8 cellular contexts compared by ENCODE assay signal in genomic region chr20:46363874-46364669, GRCh38. TPM values are rescaled to one million over a fixed set of nuclear protein-coding genes. Genes with fewer than 3 reads are reported as not detected.
A peak's percentile ranks its signal among the peaks of the same experiment; 100 is the strongest.
DNase-seq lines count a peak whose midpoint lies in the region; ATAC-seq and TF ChIP-seq lines count a peak whose summit lies in the region.

No MANE protein-coding gene starts in this region.

- peak; percentile 80 for DNase-seq in COR-L47 (lab: John Stamatoyannopoulos, UW)
- DNase-seq in activated T-cell treated with anti-CD3 and anti-CD28 coated beads, Interleukin-2, amount 50 U/mL, for 48 hours = peak; percentile 87 to 90
- DNase-seq in stimulated activated CD8-positive, alpha-beta memory T cell treated with anti-CD3 and anti-CD28 coated beads, Interleukin-4, amount 100 ng/mL, for 48 hours = peak; percentile 91

- ATAC-seq in GM21381 (IDR thresholded peaks at IDR 0.05; ENCODE audit: unreplicated experiment) (peak; percentile 73), esophagus mucosa (peak; percentile 88)

- peaks cover 50% of the 10 kb centered on the region for H3K36me3 ChIP-seq in HUES64 (ENCODE audit: insufficient read depth, low read length)
- H3K36me3 ChIP-seq in muscle layer of colon (ENCODE audit: insufficient read depth, low read length) = peaks cover 34% of the 10 kb centered on the region

- H3K27me3 ChIP-seq in HUES64 (ENCODE audit: insufficient read depth, low read length) = no peaks in the 10 kb centered on the region
- no peaks in the 10 kb centered on the region for H3K27me3 ChIP-seq in muscle layer of colon (ENCODE audit: control insufficient read depth in 1 of 2, insufficient read depth in 2 of 2, low read length in 2 of 2)

- H3K4me3 ChIP-seq in HUES64 (ENCODE audit: low read length) (peak overlapping the region; percentile 96), muscle layer of colon (ENCODE audit: low read depth in 1 of 2, low read length in 2 of 2) (peak overlapping the region; percentile 62 to 90)

- H3K9me3 ChIP-seq in HUES64 (ENCODE audit: insufficient read depth, low read depth, low read length) = no peaks in the 10 kb centered on the region
- H3K9me3 ChIP-seq in muscle layer of colon (ENCODE audit: low read length) = no peaks in the 10 kb centered on the region

- H3K27ac ChIP-seq in HUES64 (ENCODE audit: low read depth, low read length) (peak overlapping the region; percentile 99), muscle layer of colon (ENCODE audit: low read depth, low read length) (peak overlapping the region; percentile 97)

- peak overlapping the region; percentile 97 for H3K9ac ChIP-seq in HUES64 (ENCODE audit: low read depth, low read length)
- H3K9ac ChIP-seq in muscle layer of colon (ENCODE audit: low read length) = peak overlapping the region; percentile 31

- WGBS in HUES64 = under 1% methylated on average over 64 of the region's 64 CpGs

- no peaks in the 10 kb centered on the region; the same call in 1 of the 2 replicates for H3K4me1 ChIP-seq in HUES64 (ENCODE audit: insufficient read depth, low read length)
- H3K4me1 ChIP-seq in muscle layer of colon (ENCODE audit: insufficient read depth, low read length) = peaks cover 37% of the 10 kb centered on the region

TF ChIP-seq in PFSK-1, 5 proteins besides CTCF, POLR2A, EP300 and RAD21:
- peak; percentile 69; the same call in 1 of the 2 replicates for TF ChIP-seq SIN3A (IDR thresholded peaks at IDR 0.05; ENCODE audit: borderline replicate concordance, insufficient read depth, low read length)
- peak; percentile 80 for TF ChIP-seq FOXP2 (optimal IDR thresholded peaks at IDR 0.05; ENCODE audit: borderline replicate concordance, extremely low read depth, extremely low read length, insufficient read depth)
- TF ChIP-seq POLR2AphosphoS5 (IDR thresholded peaks at IDR 0.05; ENCODE audit: low read depth, low read length) = peak; percentile 83
- TF ChIP-seq TAF1 (IDR thresholded peaks at IDR 0.05; ENCODE audit: borderline replicate concordance, insufficient read depth, low read length) = peak; percentile 82; the same call in 1 of the 2 replicates
- TF ChIP-seq REST (IDR thresholded peaks at IDR 0.05; ENCODE audit: insufficient read depth in 1 of 2, low read depth in 2 of 2, low read length in 2 of 2) = 0 out of 4 replicates have a peak, but pooled peaks of 1 of the 2 experiments have one; percentile 20
TF ChIP-seq in PFSK-1: peak in this region for 5.

RNA-seq across cellular contexts. Expression of gene ELMO2, which starts 42.3 kb away (rescaled TPM):
- 24.0 TPM for polyA plus RNA-seq in HUES64 (2013, experiment 1 of 2)
- polyA plus RNA-seq in HUES64 (2013, experiment 2 of 2) = 26.3 TPM
- 37.7 TPM for polyA plus RNA-seq in PFSK-1 (2012; ENCODE audit: insufficient read length, low read depth)
- 30.0 TPM for total RNA-seq in esophagus mucosa

RNA-seq across cellular contexts. Expression of gene CDH22, which starts 55.8 kb away (rescaled TPM):
- polyA plus RNA-seq in HUES64 (2013, experiment 1 of 2) = 0.10 TPM
- 0.38 TPM for polyA plus RNA-seq in HUES64 (2013, experiment 2 of 2)
- polyA plus RNA-seq in PFSK-1 (2012; ENCODE audit: insufficient read length, low read depth) = 0.11 TPM
- 0.40 TPM for total RNA-seq in esophagus mucosa

Comparison
In these comparisons a context has a peak if more than half of its experiments do, and no peak if none do; other contexts are left out.
1. Peak in every context shown above with its lines: DNase-seq, ATAC-seq, H3K4me3 ChIP-seq and H3K27ac ChIP-seq.